Comparison of ENCODE assay signal across 14 cellular contexts in genomic region chr1:98277111-98277510, GRCh38.
A peak's percentile ranks its signal among the peaks of the same experiment; 100 is the strongest.
DNase-seq lines count a peak whose midpoint lies in the region; FAIRE-seq and TF ChIP-seq lines count a peak whose summit lies in the region.
"Had no signal": no experiment of that assay in that cellular context is flagged by ENCODE, and none has a peak within 500 bp of the region (broad histone marks: within the 10 kb centered on the region; RNA-seq: fewer than 3 reads in every experiment).

No MANE protein-coding gene starts in this region.

- intact Hi-C loops in Calu3 (cut with micrococcal nuclease; ENCODE audit: unreplicated experiment) (no loop called here), A673 (cut with micrococcal nuclease; ENCODE audit: unreplicated experiment) (no loop called here)

- H3K4me1 ChIP-seq in mesenchymal stem cell (ENCODE audit: control insufficient read depth, insufficient read depth, low read depth, low read length), result peaks cover 2% of the 10 kb centered on the region
- no peaks in the 10 kb centered on the region for H3K4me1 ChIP-seq in A673 (ENCODE audit: insufficient read depth, low read length, poor library complexity, severe bottlenecking)
- H3K4me1 ChIP-seq: vagina had no signal

- no peaks in the 10 kb centered on the region for H3K27me3 Mint-ChIP-seq in Calu3 (ENCODE audit: unreplicated experiment)
- H3K27me3 Mint-ChIP-seq: activated CD8-positive, alpha-beta memory T cell treated with anti-CD3 and anti-CD28 coated beads, Interleukin-2, amount 10 ng/mL, durations not matched to agents 7 days and 5 days; CD4-positive, alpha-beta memory T cell had no signal

- peaks cover 7% of the 10 kb centered on the region for H3K4me1 Mint-ChIP-seq in Calu3 (ENCODE audit: low read depth, unreplicated experiment)
- H3K4me1 Mint-ChIP-seq: activated CD8-positive, alpha-beta memory T cell treated with anti-CD3 and anti-CD28 coated beads, Interleukin-2, amount 10 ng/mL, durations not matched to agents 7 days and 5 days; CD4-positive, alpha-beta memory T cell had no signal

- CTCF ChIA-PET in Calu3 (lab: Charles Lee) (no interaction called here), A673 (lab: Charles Lee) (no interaction called here)

- no CpG with 5 or more reads among the region's 2 CpGs for WGBS in mesenchymal stem cell

- no peak overlapping the region for H3K23ac ChIP-seq in mesenchymal stem cell (ENCODE audit: low read length in 2 of 2)

- no peak overlapping the region for H2BK15ac ChIP-seq in mesenchymal stem cell (ENCODE audit: low read depth, poor library complexity, severe bottlenecking)

- H3K27me3 ChIP-seq in bronchial epithelial cell (ENCODE audit: control insufficient read depth, insufficient read depth, low read length) (no peaks in the 10 kb centered on the region), mesenchymal stem cell (ENCODE audit: control insufficient read depth in 1 of 2, insufficient read depth in 1 of 2, low read length in 2 of 2) (no peaks in the 10 kb centered on the region), A673 (replicated peaks; ENCODE audit: insufficient read depth, low read depth, low read length, poor library complexity) (no peaks in the 10 kb centered on the region)
- H3K27me3 ChIP-seq: vagina had no signal

- H3K9me3 ChIP-seq in mesenchymal stem cell (ENCODE audit: control insufficient read depth, low read length), result peaks cover 2% of the 10 kb centered on the region
- H3K9me3 ChIP-seq in A673 (ENCODE audit: low read depth, low read length, poor library complexity, severe bottlenecking), result no peaks in the 10 kb centered on the region
- H3K9me3 ChIP-seq: vagina had no signal

- peak overlapping the region; percentile 73 for H3K27ac Mint-ChIP-seq in Calu3 (ENCODE audit: unreplicated experiment)
- H3K27ac Mint-ChIP-seq: activated CD8-positive, alpha-beta memory T cell treated with anti-CD3 and anti-CD28 coated beads, Interleukin-2, amount 10 ng/mL, durations not matched to agents 7 days and 5 days; CD4-positive, alpha-beta memory T cell had no signal

- no peak overlapping the region for H3K4ac ChIP-seq in mesenchymal stem cell (ENCODE audit: low read depth in 1 of 2, low read length in 2 of 2)

- no peak for FAIRE-seq in bronchial epithelial cell (lab: Jason Lieb, UNC)
- FAIRE-seq: endometrium had no signal

- no peak overlapping the region for H3K4me2 ChIP-seq in mesenchymal stem cell (ENCODE audit: low read length, poor library complexity, severe bottlenecking)

- H3K27ac ChIP-seq in mesenchymal stem cell (ENCODE audit: low read length, poor library complexity, severe bottlenecking), result peak overlapping the region; percentile 96
- H3K27ac ChIP-seq in A673 (ENCODE audit: low read depth, low read length, poor library complexity, severe bottlenecking), result no peak overlapping the region
- H3K27ac ChIP-seq: vagina had no signal

- TF ChIP-seq CTCF in Calu3 (IDR thresholded peaks at IDR 0.05; ENCODE audit: unreplicated experiment) (no peak), bronchial epithelial cell (IDR thresholded peaks at IDR 0.05; ENCODE audit: insufficient read depth, low read length, severe bottlenecking) (no peak), A673 (conservative IDR thresholded peaks at IDR 0.05; ENCODE audit: low read depth, low read length) (no peak)

- H3K18ac ChIP-seq in mesenchymal stem cell (ENCODE audit: low read depth in 1 of 2, low read length in 2 of 2), result no peak overlapping the region

- DNase-seq in Calu3, result peak; percentile 5
- peak; percentile 45 for DNase-seq in LHCN-M2 (ENCODE audit: low read depth)
- peak; percentile 82 for DNase-seq in bronchial epithelial cell (ENCODE audit: low read depth)
- DNase-seq in mesenchymal stem cell, result peak; percentile 75
- no peak for DNase-seq in central memory CD4-positive, alpha-beta T cell
- DNase-seq in A673 (ENCODE audit: low spot score), result no peak
- DNase-seq in SHP77 treated with DMSO at 0.1 percent for 48 hours (lab: John Stamatoyannopoulos, UW), result no peak
- DNase-seq in islet precursor cell, result no peak
- DNase-seq: activated CD8-positive, alpha-beta memory T cell treated with anti-CD3 and anti-CD28 coated beads, Interleukin-2, amount 10 ng/mL, durations not matched to agents 7 days and 5 days; CD4-positive, alpha-beta memory T cell; NCI-H1105 treated with DMSO at 0.1 percent for 48 hours; NCI-H748 treated with DMSO at 0.1 percent for 48 hours had no signal

- no peaks in the 10 kb centered on the region for H3K36me3 Mint-ChIP-seq in Calu3 (ENCODE audit: insufficient read depth, unreplicated experiment)
- H3K36me3 Mint-ChIP-seq: activated CD8-positive, alpha-beta memory T cell treated with anti-CD3 and anti-CD28 coated beads, Interleukin-2, amount 10 ng/mL, durations not matched to agents 7 days and 5 days; CD4-positive, alpha-beta memory T cell had no signal

- no peak overlapping the region for H4K91ac ChIP-seq in mesenchymal stem cell (ENCODE audit: low read length)

- no peak overlapping the region for H3K9ac ChIP-seq in mesenchymal stem cell (ENCODE audit: low read length)

- H3K79me1 ChIP-seq in mesenchymal stem cell (replicated peaks; ENCODE audit: low read length, poor library complexity, severe bottlenecking), result no peaks in the 10 kb centered on the region

- no peak overlapping the region for H2BK5ac ChIP-seq in mesenchymal stem cell (ENCODE audit: low read depth, low read length, poor library complexity, severe bottlenecking)

- POLR2A ChIA-PET in A673 (lab: Charles Lee; ENCODE audit: low non-redundant PET), result no interaction called here

- H2AK5ac ChIP-seq in mesenchymal stem cell (ENCODE audit: low read length, severe bottlenecking), result no peak overlapping the region

- H3K4me3 ChIP-seq in bronchial epithelial cell (ENCODE audit: low read depth, low read length) (no peak overlapping the region), mesenchymal stem cell (ENCODE audit: insufficient read depth in 1 of 2, low read depth in 1 of 2, low read length in 2 of 2) (no peak overlapping the region), A673 (ENCODE audit: low read depth, low read length, poor library complexity, severe bottlenecking) (no peak overlapping the region)
- H3K4me3 ChIP-seq: vagina had no signal

- H3K4me3 Mint-ChIP-seq in Calu3 (ENCODE audit: low read depth, unreplicated experiment), result no peak overlapping the region
- H3K4me3 Mint-ChIP-seq: activated CD8-positive, alpha-beta memory T cell treated with anti-CD3 and anti-CD28 coated beads, Interleukin-2, amount 10 ng/mL, durations not matched to agents 7 days and 5 days; CD4-positive, alpha-beta memory T cell had no signal

- BruUV-seq in Calu3 (replicated peaks; lab: Mats Ljungman, UMichigan) (no TSS peak), A673 (replicated peaks; lab: Mats Ljungman, UMichigan) (no TSS peak)

- peaks cover 3% of the 10 kb centered on the region for H3K9me3 Mint-ChIP-seq in Calu3 (ENCODE audit: low read depth, unreplicated experiment)

- no peak overlapping the region for H2BK12ac ChIP-seq in mesenchymal stem cell (ENCODE audit: low read length in 2 of 2)

- H4K8ac ChIP-seq in mesenchymal stem cell (ENCODE audit: low read length), result no peak overlapping the region

- H3K14ac ChIP-seq in mesenchymal stem cell (ENCODE audit: low read length in 2 of 2), result no peak overlapping the region

- no peak overlapping the region for H2AFZ ChIP-seq in mesenchymal stem cell (ENCODE audit: low read depth, low read length)

- H3K36me3 ChIP-seq in bronchial epithelial cell (ENCODE audit: control insufficient read depth, insufficient read depth, low read length) (no peaks in the 10 kb centered on the region), mesenchymal stem cell (ENCODE audit: control insufficient read depth in 1 of 2, insufficient read depth in 2 of 2, low read depth in 1 of 2, low read length in 2 of 2) (no peaks in the 10 kb centered on the region), A673 (ENCODE audit: insufficient read depth, low read length, poor library complexity, severe bottlenecking) (no peaks in the 10 kb centered on the region)
- H3K36me3 ChIP-seq: vagina had no signal

- H2BK120ac ChIP-seq in mesenchymal stem cell (ENCODE audit: low read depth, low read length), result no peak overlapping the region

Comparison
In these comparisons a context has a peak if more than half of its experiments do, and no peak if none do; other contexts are left out.
1. DNase-seq: peak in Calu3 (single experiment), LHCN-M2 (single experiment), bronchial epithelial cell (single experiment) and mesenchymal stem cell (single experiment); none in central memory CD4-positive, alpha-beta T cell (single experiment), A673 (single experiment), SHP77 treated with DMSO at 0.1 percent for 48 hours (single experiment) and islet precursor cell (single experiment).